ENCODE assay signal across 8 cellular contexts in genomic region chr14:61528591-61529021, GRCh38.
A peak's percentile ranks its signal among the peaks of the same experiment; 100 is the strongest.
DNase-seq lines count a peak whose midpoint lies in the region; ATAC-seq and TF ChIP-seq lines count a peak whose summit lies in the region.

No MANE protein-coding gene starts in this region.

- no peak overlapping the region for H2BK5ac ChIP-seq in H9 (ENCODE audit: insufficient read length, low read length)

- no peak overlapping the region for H4K5ac ChIP-seq in H9 (ENCODE audit: insufficient read length, low read depth, low read length)

- H4K8ac ChIP-seq in H9 (replicated peaks; ENCODE audit: insufficient read length, low read depth, low read length) = no peak overlapping the region

- H3K27me3 ChIP-seq in AG04450 (ENCODE audit: control insufficient read depth, insufficient read depth, low read length) = no peaks in the 10 kb centered on the region
- H3K27me3 ChIP-seq in H9 (ENCODE audit: insufficient read depth, low read length) = no peaks in the 10 kb centered on the region

- H3K56ac ChIP-seq in H9 (ENCODE audit: insufficient read length, low read depth, low read length) = no peak overlapping the region

- no peak overlapping the region for H2BK20ac ChIP-seq in H9 (ENCODE audit: low read depth, low read length, poor library complexity, severe bottlenecking)

- no peak overlapping the region for H2BK120ac ChIP-seq in H9 (ENCODE audit: low read depth, low read length, poor library complexity, severe bottlenecking)

- CTCF ChIA-PET in AG04450 (lab: Charles Lee) = interaction anchor here (1.1 to 1.6 kb wide), 2 partner anchors 10 to 53 kb away, joined by 3 read pairs; no protein-coding TSS in a partner anchor

- H3K36me3 Mint-ChIP-seq in H9 (ENCODE audit: insufficient read depth in 1 of 3, low read depth in 3 of 3) (no peaks in the 10 kb centered on the region), progenitor cell of endocrine pancreas (ENCODE audit: insufficient read depth) (no peaks in the 10 kb centered on the region)
- peaks cover 35 to 53% of the 10 kb centered on the region in 2 donors for H3K36me3 Mint-ChIP-seq in activated naive CD4-positive, alpha-beta T cell treated with anti-CD3 and anti-CD28 coated beads, Interleukin-2, amount 50 U/mL, for 72 hours

- H3K23ac ChIP-seq in H9 (ENCODE audit: insufficient read length, low read depth, low read length) = no peak overlapping the region

- no peak overlapping the region for H3K14ac ChIP-seq in H9 (ENCODE audit: insufficient read depth, low read length)

- no peak overlapping the region for H2AFZ ChIP-seq in H9 (ENCODE audit: low read length)

- no peak overlapping the region for H3K18ac ChIP-seq in H9 (ENCODE audit: insufficient read length, low read depth, low read length)

- H2BK15ac ChIP-seq in H9 (ENCODE audit: low read depth, low read length) = no peak overlapping the region

- peak overlapping the region in 2 of 3 experiments; percentile 37 to 53; a peak in 2 of 7 replicates for H3K27ac Mint-ChIP-seq in H9
- H3K27ac Mint-ChIP-seq in activated naive CD4-positive, alpha-beta T cell treated with anti-CD3 and anti-CD28 coated beads, Interleukin-2, amount 50 U/mL, for 72 hours = peak overlapping the region; percentile 92 to 97
- H3K27ac Mint-ChIP-seq in progenitor cell of endocrine pancreas = no peak overlapping the region

- H3K4me2 ChIP-seq in H9 (ENCODE audit: insufficient read depth, insufficient read length, low read length) = no peak overlapping the region

- no peak overlapping the region for H4K91ac ChIP-seq in H9 (ENCODE audit: insufficient read length, low read depth, low read length)

- H3K9me3 ChIP-seq in AG04450 (ENCODE audit: control insufficient read depth, insufficient read depth, low read length) (no peaks in the 10 kb centered on the region), H9 (ENCODE audit: control insufficient read depth, low read depth, low read length) (no peaks in the 10 kb centered on the region)

- no peaks in the 10 kb centered on the region for H3K79me1 ChIP-seq in H9 (ENCODE audit: insufficient read depth, low read depth, low read length, poor library complexity, severe bottlenecking)

- no peaks in the 10 kb centered on the region for H4K20me1 ChIP-seq in H9 (ENCODE audit: control insufficient read depth, insufficient read depth, insufficient read length)

- no peaks in the 10 kb centered on the region for H3K27me3 Mint-ChIP-seq in H9 (ENCODE audit: low read depth)
- H3K27me3 Mint-ChIP-seq in progenitor cell of endocrine pancreas = no peaks in the 10 kb centered on the region

- H3K4me1 ChIP-seq in H9 (ENCODE audit: insufficient read depth, low read length) = peaks cover 12% of the 10 kb centered on the region

- no peak for TF ChIP-seq CTCF in AG04450 (IDR thresholded peaks at IDR 0.05; ENCODE audit: low read depth, low read length)
- no peak for TF ChIP-seq CTCF in H9 (conservative IDR thresholded peaks at IDR 0.05)
- TF ChIP-seq CTCF in progenitor cell of endocrine pancreas (IDR thresholded peaks at IDR 0.05; ENCODE audit: unreplicated experiment) = no peak

- peak; percentile 33 to 51 for ATAC-seq in activated naive CD4-positive, alpha-beta T cell treated with anti-CD3 and anti-CD28 coated beads, Interleukin-2, amount 50 U/mL, for 72 hours
- ATAC-seq in GM21825 (IDR thresholded peaks at IDR 0.05; ENCODE audit: unreplicated experiment) (no peak), GM19455 (IDR thresholded peaks at IDR 0.05; ENCODE audit: unreplicated experiment) (no peak)

- H3K23me2 ChIP-seq in H9 (ENCODE audit: insufficient read length, low read depth, low read length, poor library complexity, severe bottlenecking) = no peaks in the 10 kb centered on the region

- no peak overlapping the region for H3K4me3 ChIP-seq in AG04450 (ENCODE audit: low read depth, low read length)

- no peak overlapping the region for H3K9ac ChIP-seq in H9 (ENCODE audit: extremely low read depth, insufficient read length, low read length)

- WGBS in H9 (ENCODE audit: extremely low coverage, insufficient read length, low lambda C conversion rate) = no CpG with 5 or more reads among the region's 9 CpGs

- peak; percentile 74 for DNase-seq in AG04450 (ENCODE audit: low read depth, low spot score)
- DNase-seq in H9 = no peak
- peak in 1 of 2 donors; percentile 72 for DNase-seq in activated naive CD4-positive, alpha-beta T cell treated with anti-CD3 and anti-CD28 coated beads, Interleukin-2, amount 50 U/mL, for 72 hours (ENCODE audit: low spot score in 2 of 2)
- DNase-seq in kidney tubule cell (ENCODE audit: low spot score) = peak; percentile 94
- no peak for DNase-seq in germinal center (ENCODE audit: low spot score)
- no peak for DNase-seq in progenitor cell of endocrine pancreas (ENCODE audit: low spot score, unreplicated experiment)

- no peak overlapping the region for H2BK12ac ChIP-seq in H9 (ENCODE audit: insufficient read length, low read depth, low read length)

- H3K79me2 ChIP-seq in H9 (ENCODE audit: insufficient read depth, low read length) = 0 out of 2 replicates have a peak, but pooled peaks cover 3% of the 10 kb centered on the region

- H3K9me3 Mint-ChIP-seq in H9 (no peaks in the 10 kb centered on the region), progenitor cell of endocrine pancreas (ENCODE audit: low read depth) (no peaks in the 10 kb centered on the region)
- H3K9me3 Mint-ChIP-seq in activated naive CD4-positive, alpha-beta T cell treated with anti-CD3 and anti-CD28 coated beads, Interleukin-2, amount 50 U/mL, for 72 hours = peaks cover 0 to 10% of the 10 kb centered on the region in 2 donors

- no peak overlapping the region for H3K4ac ChIP-seq in H9 (ENCODE audit: low read depth, low read length)

- H3K4me3 Mint-ChIP-seq in H9 (0 out of 5 replicates have a peak overlapping the region, but pooled peaks of 1 of the 2 experiments have one; percentile 36), progenitor cell of endocrine pancreas (ENCODE audit: low read depth) (no peak overlapping the region)

- H3T11ph ChIP-seq in H9 (ENCODE audit: low read length) = no peak overlapping the region

- POLR2A ChIA-PET in AG04450 (lab: Yijun Ruan, JAX) = interaction anchor here (0.6 kb wide), 1 partner anchor 25 kb away, joined by 3 read pairs; no protein-coding TSS in a partner anchor

- H2AK5ac ChIP-seq in H9 (ENCODE audit: insufficient read length, low read length) = no peak overlapping the region

- H3K27ac ChIP-seq in AG04450 (ENCODE audit: low read depth, low read length) (peak overlapping the region; percentile 73), H9 (ENCODE audit: insufficient read length, low read depth, low read length) (no peak overlapping the region)

- peaks cover 33 to 41% of the 10 kb centered on the region in 2 experiments for H3K4me1 Mint-ChIP-seq in H9
- H3K4me1 Mint-ChIP-seq in progenitor cell of endocrine pancreas (ENCODE audit: low read depth) = peaks cover 22% of the 10 kb centered on the region

Comparison
In these comparisons a context has a peak if more than half of its experiments do, and no peak if none do; other contexts are left out.
1. DNase-seq: peak in AG04450 (single experiment) and kidney tubule cell (single experiment); none in H9 (single experiment), germinal center (single experiment) and progenitor cell of endocrine pancreas (single experiment).
2. ATAC-seq: peak in activated naive CD4-positive, alpha-beta T cell treated with anti-CD3 and anti-CD28 coated beads, Interleukin-2, amount 50 U/mL, for 72 hours (2 of 2); none in GM21825 (single experiment) and GM19455 (single experiment).